ENCODE assay signal across 14 cellular contexts in genomic region chr2:219406861-219407230, GRCh38. TPM values are rescaled to one million over a fixed set of nuclear protein-coding genes. Genes with fewer than 3 reads are reported as not detected.
A peak's percentile ranks its signal among the peaks of the same experiment; 100 is the strongest.
DNase-seq lines count a peak whose midpoint lies in the region; ATAC-seq, FAIRE-seq and TF ChIP-seq lines count a peak whose summit lies in the region.
"Had no signal": no experiment of that assay in that cellular context is flagged by ENCODE, and none has a peak within 500 bp of the region (broad histone marks: within the 10 kb centered on the region; RNA-seq: fewer than 3 reads in every experiment).

No MANE protein-coding gene starts in this region.

- DNase-seq in GM04504 (ENCODE audit: low read depth), result peak; percentile 90
- DNase-seq in astrocyte (ENCODE audit: low read depth), result peak; percentile 92
- DNase-seq in heart right ventricle, result peak; percentile 55 to 82
- DNase-seq in skeletal muscle cell (ENCODE audit: low read depth), result peak; percentile 81
- no peak for DNase-seq in CD4-positive, alpha-beta memory T cell
- DNase-seq in T-cell, result no peak
- DNase-seq in occipital lobe (lab: John Stamatoyannopoulos, UW), result no peak
- DNase-seq in BE2C, result no peak
- DNase-seq: DMS 273 treated with DMSO at 0.1 percent for 48 hours, NCI-H82 had no signal

- WGBS in heart right ventricle, 2 donors, result 51 to 61% methylated on average over 3 of the region's 3 CpGs

- H3K27ac Mint-ChIP-seq in astrocyte (ENCODE audit: unreplicated experiment) (peak overlapping the region; percentile 97), T-cell (no peak overlapping the region)
- H3K27ac Mint-ChIP-seq in CD4-positive, alpha-beta memory T cell, result no peak overlapping the region

- CTCF ChIA-PET in CD4-positive, alpha-beta memory T cell (lab: Charles Lee; ENCODE audit: partially characterized antibody), result interaction anchor here (4.1 kb wide), 1 partner anchor 122 kb away, joined by 20 read pairs; no protein-coding TSS in a partner anchor
- CTCF ChIA-PET in T-cell (lab: Charles Lee), result interaction anchor here in 1 of 2 donors (0.7 to 5.6 kb wide), 2 partner anchors 123 to 615 kb away, joined by 3 to 57 read pairs; no protein-coding TSS in a partner anchor

- peaks cover 20% of the 10 kb centered on the region for H3K4me1 ChIP-seq in astrocyte (ENCODE audit: insufficient read depth, low read length)
- H3K4me1 ChIP-seq in heart right ventricle, result peaks cover 0 to 66% (median 23%) of the 10 kb centered on the region in 9 donors
- no peaks in the 10 kb centered on the region for H3K4me1 ChIP-seq in CD4-positive, alpha-beta memory T cell (ENCODE audit: insufficient read depth, low read length)
- peaks cover 10% of the 10 kb centered on the region for H3K4me1 ChIP-seq in BE2C

- no peaks in the 10 kb centered on the region for H3K27me3 ChIP-seq in astrocyte (ENCODE audit: insufficient read depth, low read length)
- H3K27me3 ChIP-seq in heart right ventricle, result peaks cover 0 to 3% (median 0%) of the 10 kb centered on the region in 7 donors
- no peaks in the 10 kb centered on the region for H3K27me3 ChIP-seq in CD4-positive, alpha-beta memory T cell (ENCODE audit: insufficient read depth, low read length)
- no peaks in the 10 kb centered on the region for H3K27me3 ChIP-seq in BE2C

- peaks cover 3% of the 10 kb centered on the region for H3K9me3 Mint-ChIP-seq in astrocyte (ENCODE audit: unreplicated experiment)
- peaks cover 0 to 4% (median 0%) of the 10 kb centered on the region in 8 donors for H3K9me3 Mint-ChIP-seq in CD4-positive, alpha-beta memory T cell
- H3K9me3 Mint-ChIP-seq in T-cell, result no peaks in the 10 kb centered on the region

- H3K4me2 ChIP-seq in astrocyte (ENCODE audit: low read length), result peak overlapping the region; percentile 54
- H3K4me2 ChIP-seq: KMS-11 had no signal

- no peaks in the 10 kb centered on the region for H4K20me1 ChIP-seq in astrocyte (ENCODE audit: insufficient read depth, low read length)

- H2AFZ ChIP-seq in astrocyte (ENCODE audit: low read depth, low read length), result no peak overlapping the region

- TF ChIP-seq CTCF in astrocyte (IDR thresholded peaks at IDR 0.05; ENCODE audit: insufficient read depth, low read depth, low read length), result no peak
- TF ChIP-seq CTCF in heart right ventricle (IDR thresholded peaks at IDR 0.05), result no peak
- no peak for TF ChIP-seq CTCF in BE2C (IDR thresholded peaks at IDR 0.05; ENCODE audit: low read depth, low read length)

- H3K9ac ChIP-seq in astrocyte (ENCODE audit: low read length), result peak overlapping the region; percentile 70
- H3K9ac ChIP-seq: KMS-11 had no signal

- no peaks in the 10 kb centered on the region for H3K79me2 ChIP-seq in astrocyte (ENCODE audit: insufficient read depth, low read length)

- intact Hi-C loops in heart right ventricle (cut with DNase I), result loop anchor here in 4 of 10 donors (1.0 to 10.0 kb wide), 3 partner anchors 27 to 238 kb away; partner anchors contain the start of gene SPEG (in 1 of the 4)
- intact Hi-C loops in CD4-positive, alpha-beta memory T cell (cut with micrococcal nuclease), result no loop called here

- H3K4me3 Mint-ChIP-seq in astrocyte (ENCODE audit: unreplicated experiment) (peak overlapping the region; percentile 48), T-cell (no peak overlapping the region)
- H3K4me3 Mint-ChIP-seq in CD4-positive, alpha-beta memory T cell, result no peak overlapping the region

- H3K9me3 ChIP-seq in astrocyte (ENCODE audit: insufficient read depth, low read depth, low read length) (no peaks in the 10 kb centered on the region), heart right ventricle (peaks cover 0 to under 1% (median 0%) of the 10 kb centered on the region in 11 donors), BE2C (no peaks in the 10 kb centered on the region; the same call in 1 of the 2 replicates)
- no peaks in the 10 kb centered on the region for H3K9me3 ChIP-seq in CD4-positive, alpha-beta memory T cell (ENCODE audit: control insufficient read depth in 1 of 2, low read length in 2 of 2)

- ATAC-seq in heart right ventricle (peak; percentile 56 to 79 (median 66)), T-cell (replicated peaks in 1 of 4) (no peak)

- peak; percentile 93 for FAIRE-seq in astrocyte (lab: Jason Lieb, UNC)

- POLR2A ChIA-PET in CD4-positive, alpha-beta memory T cell (lab: Charles Lee; ENCODE audit: partially characterized antibody), result no interaction called here
- POLR2A ChIA-PET in T-cell (lab: Charles Lee), result no interaction called here

- H3K27ac ChIP-seq in astrocyte (ENCODE audit: low read depth, low read length) (peak overlapping the region; percentile 89), heart right ventricle (peak overlapping the region; percentile 79 to 96 (median 90))
- no peak overlapping the region for H3K27ac ChIP-seq in CD4-positive, alpha-beta memory T cell (ENCODE audit: low read depth, low read length)
- H3K27ac ChIP-seq: KMS-11, VCaP had no signal

- no peak overlapping the region for H3K4me3 ChIP-seq in astrocyte (ENCODE audit: insufficient read depth, low read depth, low read length)
- H3K4me3 ChIP-seq in heart right ventricle, result no peak overlapping the region
- H3K4me3 ChIP-seq in skeletal muscle cell (ENCODE audit: low read depth, low read length), result no peak overlapping the region
- no peak overlapping the region for H3K4me3 ChIP-seq in CD4-positive, alpha-beta memory T cell (ENCODE audit: low read length in 2 of 2)
- no peak overlapping the region for H3K4me3 ChIP-seq in BE2C (ENCODE audit: low read depth, low read length)

- H3K4me1 Mint-ChIP-seq in astrocyte (ENCODE audit: low read depth, unreplicated experiment) (peaks cover 34% of the 10 kb centered on the region), T-cell (peaks cover 0 to 3% (median 3%) of the 10 kb centered on the region in 3 donors)
- H3K4me1 Mint-ChIP-seq in CD4-positive, alpha-beta memory T cell, result peaks cover 0 to 7% (median 4%) of the 10 kb centered on the region in 4 donors

- no peaks in the 10 kb centered on the region for H3K36me3 Mint-ChIP-seq in astrocyte (ENCODE audit: low read depth, unreplicated experiment)
- H3K36me3 Mint-ChIP-seq in CD4-positive, alpha-beta memory T cell, result no peaks in the 10 kb centered on the region
- H3K36me3 Mint-ChIP-seq in T-cell, result no peaks in the 10 kb centered on the region

- no peaks in the 10 kb centered on the region for H3K36me3 ChIP-seq in astrocyte (ENCODE audit: insufficient read depth, low read length)
- no peaks in the 10 kb centered on the region for H3K36me3 ChIP-seq in heart right ventricle
- H3K36me3 ChIP-seq in CD4-positive, alpha-beta memory T cell (ENCODE audit: insufficient read depth, low read length), result no peaks in the 10 kb centered on the region
- H3K36me3 ChIP-seq in BE2C, result no peaks in the 10 kb centered on the region

- H3K27me3 Mint-ChIP-seq in astrocyte (ENCODE audit: low read depth, unreplicated experiment) (no peaks in the 10 kb centered on the region), T-cell (peaks cover 4 to 20% of the 10 kb centered on the region in 2 donors)
- H3K27me3 Mint-ChIP-seq in CD4-positive, alpha-beta memory T cell, result peaks cover 9 to 10% of the 10 kb centered on the region in 2 donors

RNA-seq across cellular contexts. Expression of gene DES, which starts 11.3 kb away (rescaled TPM):
- total RNA-seq in astrocyte, result 5.2 and 5.4 TPM in 2 replicates
- over 10,000 TPM; 12,560 to 18,019 (median 15,816) TPM for total RNA-seq in heart right ventricle
- polyA plus RNA-seq in heart right ventricle, result over 10,000 TPM; 13,697 to 18,010 TPM
- not detected for total RNA-seq in CD4-positive, alpha-beta memory T cell
- not detected for polyA plus RNA-seq in CD4-positive, alpha-beta memory T cell
- total RNA-seq in T-cell, result 1 to 10 TPM in 2 of 5 donors, under 1 TPM in 1, not detected in 2; 0.98 to 1.3 (median 1.3) TPM
- total RNA-seq in occipital lobe, result 2.3 TPM
- polyA plus RNA-seq in BE2C (2012; ENCODE audit: insufficient read depth, insufficient read length, low read depth), result 1.5 TPM
- total RNA-seq: epithelial cell of proximal tubule had no signal
- polyA plus RNA-seq: neural cell had no signal

RNA-seq across cellular contexts. Expression of gene DNPEP, which starts 19.1 kb away (rescaled TPM):
- 44.8 and 53.9 TPM in 2 replicates for total RNA-seq in astrocyte
- 100 to 1,000 TPM in 1 of 10 donors, 10 to 100 TPM in 9; 56.1 to 110 (median 74.0) TPM for total RNA-seq in heart right ventricle
- polyA plus RNA-seq in heart right ventricle, result 10 to 100 TPM; 56.3 to 68.5 TPM
- 10 to 100 TPM; 70.4 to 75.9 TPM for total RNA-seq in CD4-positive, alpha-beta memory T cell
- polyA plus RNA-seq in CD4-positive, alpha-beta memory T cell, result 10 to 100 TPM; 57.8 to 73.3 TPM
- total RNA-seq in T-cell, result 10 to 100 TPM; 73.5 to 88.8 (median 85.4) TPM
- total RNA-seq in occipital lobe, result 17.5 TPM
- polyA plus RNA-seq in BE2C (2012; ENCODE audit: insufficient read depth, insufficient read length, low read depth), result 70.7 TPM

RNA-seq across cellular contexts. Expression of gene SPEG, which starts 27.8 kb away (rescaled TPM):
- 71.2 and 76.1 TPM in 2 replicates for total RNA-seq in astrocyte
- 100 to 1,000 TPM in 9 of 10 donors, 10 to 100 TPM in 1; 97.2 to 151 (median 120) TPM for total RNA-seq in heart right ventricle
- 100 to 1,000 TPM in 1 of 2 donors, 10 to 100 TPM in 1; 62.9 to 130 TPM for polyA plus RNA-seq in heart right ventricle
- 1 to 10 TPM; 8.8 to 9.0 TPM for total RNA-seq in CD4-positive, alpha-beta memory T cell
- under 1 TPM; 0.15 to 0.20 TPM for polyA plus RNA-seq in CD4-positive, alpha-beta memory T cell
- 10 to 100 TPM; 13.8 to 23.9 (median 18.9) TPM for total RNA-seq in T-cell
- 14.2 TPM for total RNA-seq in occipital lobe
- 269 TPM for polyA plus RNA-seq in BE2C (2012; ENCODE audit: insufficient read depth, insufficient read length, low read depth)

Comparison
In these comparisons a context has a peak if more than half of its experiments do, and no peak if none do; other contexts are left out.
1. DNase-seq: peak in GM04504 (single experiment), astrocyte (single experiment), heart right ventricle (2 of 2) and skeletal muscle cell (single experiment); none in CD4-positive, alpha-beta memory T cell (0 of 5), T-cell (0 of 34), occipital lobe (single experiment) and BE2C (single experiment).
2. ATAC-seq: peak in heart right ventricle (8 of 8); none in T-cell (0 of 4).
3. RNA of gene DES, which starts 11.3 kb away (total RNA-seq): 12,560 to 18,019 TPM in heart right ventricle; 5.2 to 5.4 TPM in astrocyte, 2.3 TPM in occipital lobe (single experiment), 0.98 to 1.3 TPM in T-cell and not detected in CD4-positive, alpha-beta memory T cell; every median in the first group is over 1,000 times any median in the second.